In the genomic region with DNA sequence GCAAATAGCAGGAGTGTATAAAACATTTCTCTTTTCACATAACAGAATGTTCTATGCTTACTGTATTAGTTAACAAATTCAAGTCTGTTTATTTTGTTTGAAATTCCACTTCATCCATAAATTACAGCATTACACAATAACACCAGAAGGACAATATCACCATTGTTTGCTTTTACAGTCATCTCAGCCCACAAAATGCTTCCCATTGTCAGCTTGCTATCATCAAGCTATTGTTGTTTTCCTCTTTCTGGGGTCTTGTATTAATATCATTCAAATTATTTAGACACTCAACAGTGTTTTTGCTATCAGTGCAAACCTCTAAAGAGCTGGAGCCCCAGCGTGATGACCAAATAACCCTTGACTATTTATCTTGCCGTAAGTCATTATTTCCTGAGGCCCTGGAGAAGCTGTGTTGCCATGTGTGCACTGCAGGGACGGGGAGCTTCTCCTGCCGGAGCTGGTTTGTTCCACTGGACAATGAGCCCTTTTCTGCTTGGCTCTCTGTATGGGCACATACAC, we compare ENCODE assay signal across 11 cellular contexts. TPM values are rescaled to one million over a fixed set of nuclear protein-coding genes. Genes with fewer than 3 reads are reported as not detected.
DNase-seq lines count a peak whose midpoint lies in the region; ATAC-seq and TF ChIP-seq lines count a peak whose summit lies in the region.
"Had no signal": no experiment of that assay in that cellular context is flagged by ENCODE, and none has a peak within 500 bp of the region (broad histone marks: within the 10 kb centered on the region; RNA-seq: fewer than 3 reads in every experiment).

No MANE protein-coding gene starts in this region.

- peak overlapping the region; percentile 74 for H4K5ac ChIP-seq in IMR-90 (ENCODE audit: low read depth, low read length)

- H3K27ac ChIP-seq in IMR-90 (ENCODE audit: insufficient read depth, low read length), result peak overlapping the region; percentile 60; the same call in 1 of the 2 replicates
- H3K27ac ChIP-seq: colonic mucosa had no signal

- H2BK20ac ChIP-seq in IMR-90 (ENCODE audit: low read depth, low read length), result peak overlapping the region; percentile 69; the same call in 1 of the 2 replicates

- intact Hi-C loops in IMR-90 (cut with micrococcal nuclease), result no loop called here
- intact Hi-C loops in Right ventricle myocardium superior (cut with DNase I), result no loop called here

- H4K8ac ChIP-seq in IMR-90 (ENCODE audit: low read depth in 2 of 2, low read length in 2 of 2), result peak overlapping the region in 1 of 2 experiments; percentile 66; a peak in 1 of 4 replicates

- no peak overlapping the region for H3K56ac ChIP-seq in IMR-90 (ENCODE audit: extremely low read depth, insufficient read depth, low read length)

- H2AK5ac ChIP-seq in IMR-90 (ENCODE audit: low read depth, low read length), result no peak overlapping the region

- in situ Hi-C loops in IMR-90 (cut with MboI; ENCODE audit: low sequenced_read_pairs), result no loop called here

- no peak overlapping the region for H2BK15ac ChIP-seq in IMR-90 (ENCODE audit: low read depth, low read length)

- H3K4me2 ChIP-seq in IMR-90 (ENCODE audit: low read depth, low read length), result peak overlapping the region; percentile 4; the same call in 1 of the 2 replicates

- H3K14ac ChIP-seq in IMR-90 (replicated peaks; ENCODE audit: low read depth, low read length), result peak overlapping the region; percentile 30; the same call in 1 of the 2 replicates

- peak overlapping the region; percentile 65 for H4K91ac ChIP-seq in IMR-90 (ENCODE audit: insufficient read depth, low read depth, low read length)

- peak overlapping the region; percentile 9 for H2BK5ac ChIP-seq in IMR-90 (ENCODE audit: low read depth, low read length, poor library complexity, severe bottlenecking)

- no peaks in the 10 kb centered on the region for H4K20me1 ChIP-seq in IMR-90 (ENCODE audit: insufficient read depth, low read length)

- TF ChIP-seq POLR2A in IMR-90 (IDR thresholded peaks at IDR 0.05; ENCODE audit: low read depth, low read length), result no peak

- no peak overlapping the region for H2AK9ac ChIP-seq in IMR-90 (replicated peaks; ENCODE audit: low read depth, low read length, poor library complexity)

- no peak overlapping the region for H3K9ac ChIP-seq in IMR-90 (ENCODE audit: low read depth, low read length)

- ATAC-seq in IMR-90 (ENCODE audit: low read depth) (peak; percentile 66), HG03280 (IDR thresholded peaks at IDR 0.05; ENCODE audit: unreplicated experiment) (no peak), Right ventricle myocardium superior (ENCODE audit: poor library complexity) (no peak)

- no peaks in the 10 kb centered on the region for H3K36me3 ChIP-seq in IMR-90 (ENCODE audit: control insufficient read depth, insufficient read depth, low read length)
- H3K36me3 ChIP-seq: colonic mucosa had no signal

- H2AFZ ChIP-seq in IMR-90 (replicated peaks; ENCODE audit: low read length, poor library complexity), result peak overlapping the region; percentile 39

- H3K18ac ChIP-seq in IMR-90 (ENCODE audit: low read depth, low read length), result peak overlapping the region; percentile 32

- BruUV-seq in IMR-90 (replicated peaks; lab: Mats Ljungman, UMichigan), result no TSS peak

- no peaks in the 10 kb centered on the region for H3K27me3 ChIP-seq in IMR-90 (ENCODE audit: control insufficient read depth, insufficient read depth, low read length)
- H3K27me3 ChIP-seq: colonic mucosa had no signal

- POLR2A ChIA-PET in IMR-90 (lab: Charles Lee; ENCODE audit: unreplicated experiment), result interaction anchor here (0.5 kb wide), 1 partner anchor 967 kb away, joined by 6 read pairs; no protein-coding TSS in a partner anchor

- TF ChIP-seq RAD21 in IMR-90 (IDR thresholded peaks at IDR 0.05; ENCODE audit: low read length), result no peak

- CTCF ChIA-PET in IMR-90 (lab: Yijun Ruan, JAX), result no interaction called here

- peak overlapping the region; percentile 86 for H2BK120ac ChIP-seq in IMR-90 (ENCODE audit: low read depth, low read length)

- dilution Hi-C loops in IMR-90 (cut with HindIII; ENCODE audit: low sequenced_read_pairs, unreplicated experiment), result no loop called here

- peak overlapping the region; percentile 51; the same call in 1 of the 2 replicates for H3K23ac ChIP-seq in IMR-90 (ENCODE audit: low read depth, low read length)

- no peaks in the 10 kb centered on the region for H3K9me3 ChIP-seq in IMR-90 (ENCODE audit: control insufficient read depth, insufficient read depth, low read length)
- H3K9me3 ChIP-seq: colonic mucosa had no signal

- H3K4me1 ChIP-seq in IMR-90 (ENCODE audit: control insufficient read depth, insufficient read depth, low read length), result peaks cover 13% of the 10 kb centered on the region
- H3K4me1 ChIP-seq: colonic mucosa had no signal

- no peaks in the 10 kb centered on the region for H3K79me1 ChIP-seq in IMR-90 (ENCODE audit: low read depth in 1 of 2, low read length in 2 of 2)

- 27% methylated on average over 2 of the region's 4 CpGs; no CpG with 5 or more reads in 1 of the 2 experiments for WGBS in IMR-90 (ENCODE audit: extremely low coverage in 2 of 2, insufficient read length in 1 of 2), 2 experiments

- peak overlapping the region; percentile 68 for H3K4ac ChIP-seq in IMR-90 (ENCODE audit: low read depth, low read length)

- H3K4me3 ChIP-seq in IMR-90 (ENCODE audit: insufficient read depth, low read depth, low read length) (no peak overlapping the region), fibroblast of villous mesenchyme (ENCODE audit: low read depth, low read length) (no peak overlapping the region)
- H3K4me3 ChIP-seq: colonic mucosa had no signal

- DNase-seq in IMR-90, result peak; percentile 20
- peak; percentile 46 for DNase-seq in RPMI7951 (ENCODE audit: low read depth)
- peak; percentile 36 for DNase-seq in fibroblast of villous mesenchyme (ENCODE audit: low read depth)
- peak; percentile 97 for DNase-seq in pons (ENCODE audit: low spot score)
- no peak for DNase-seq in NOMO-1 treated with dmso at 0.1 percent for 144 hours (lab: John Stamatoyannopoulos, UW; ENCODE audit: unreplicated experiment)
- no peak for DNase-seq in Right ventricle myocardium superior
- no peak for DNase-seq in OCI-M2 (lab: John Stamatoyannopoulos, UW; ENCODE audit: unreplicated experiment)
- DNase-seq: colonic mucosa, islet precursor cell had no signal

- TF ChIP-seq CTCF in IMR-90 (conservative IDR thresholded peaks at IDR 0.05; ENCODE audit: low read depth, low read length), result no peak
- TF ChIP-seq CTCF in fibroblast of villous mesenchyme (IDR thresholded peaks at IDR 0.05; ENCODE audit: insufficient read depth, low read depth, low read length), result no peak

- 0 out of 2 replicates have a peak, but pooled peaks cover 4% of the 10 kb centered on the region for H3K9me1 ChIP-seq in IMR-90 (ENCODE audit: insufficient read depth, low read length)

TF ChIP-seq in IMR-90, 13 proteins besides CTCF, POLR2A, EP300 and RAD21:
- TF ChIP-seq FOS (IDR thresholded peaks at IDR 0.05; ENCODE audit: low read depth, low read length), result no peak
- peak; percentile 44 for TF ChIP-seq CEBPB (IDR thresholded peaks at IDR 0.05; ENCODE audit: low read depth, low read length)
TF ChIP-seq in IMR-90: peak in this region for 1.

RNA-seq across cellular contexts. Expression of gene SAMMSON, which starts 1.1 kb away (rescaled TPM):
- total RNA-seq in IMR-90 (2012; rRNA removed), result not detected in 2 replicates
- not detected in 2 replicates for polyA plus RNA-seq in IMR-90 (2012; rRNA removed)
- polyA plus RNA-seq in IMR-90 (2012; cell fraction: cytosol; rRNA removed), result not detected in 2 replicates
- polyA plus RNA-seq in IMR-90 (2012; cell fraction: nucleus; rRNA removed; ENCODE audit: low replicate concordance), result not detected in 2 replicates
- total RNA-seq in RPMI7951 (2014; rRNA removed; shearing (Covaris generic)), result 0.48 and 0.78 TPM in 2 replicates
- total RNA-seq in fibroblast of villous mesenchyme, result not detected in 2 replicates
- not detected for total RNA-seq in Right ventricle myocardium superior
- total RNA-seq: colonic mucosa had no signal
- polyA plus RNA-seq: CD14-positive monocyte had no signal

Comparison
In these comparisons a context has a peak if more than half of its experiments do, and no peak if none do; other contexts are left out.
1. DNase-seq: peak in IMR-90 (single experiment), RPMI7951 (single experiment), fibroblast of villous mesenchyme (single experiment) and pons (single experiment); none in NOMO-1 treated with dmso at 0.1 percent for 144 hours (single experiment), Right ventricle myocardium superior (single experiment) and OCI-M2 (single experiment).